In genomic region chr7:142876236-142876960, GRCh38 we compare ENCODE assay signal across 27 cellular contexts. TPM values are rescaled to one million over a fixed set of nuclear protein-coding genes. Genes with fewer than 3 reads are reported as not detected.
"Had no signal": no experiment of that assay in that cellular context is flagged by ENCODE, and none has a peak within 500 bp of the region (broad histone marks: within the 10 kb centered on the region; RNA-seq: fewer than 3 reads in every experiment).

No MANE protein-coding gene starts in this region.

- FAIRE-seq: endometrium, kidney had no signal

- H3K27me3 ChIP-seq: neutrophil, vagina had no signal

- H3K4me1 ChIP-seq: esophagus squamous epithelium, gastroesophageal sphincter, left ventricle myocardium inferior, sigmoid colon, tibial nerve, upper lobe of right lung, vagina had no signal

- DNase-seq: cortex of kidney; effector CD8-positive, alpha-beta T cell; esophagus squamous epithelium; foreskin fibroblast; immature natural killer cell; kidney; left cardiac atrium; left ventricle myocardium inferior; mesenchymal stem cell; naive B cell; sigmoid colon; stimulated activated CD4-positive, alpha-beta T cell treated with anti-CD3 and anti-CD28 coated beads, Interleukin-2, amount 100 ng/mL, for 24 hours; stimulated activated CD4-positive, alpha-beta T cell treated with anti-CD3 and anti-CD28 coated beads, Interleukin-4, amount 100 ng/mL, for 4 hours; stimulated activated naive CD4-positive, alpha-beta T cell treated with Interleukin-2 at 50 U/mL for 16 hours; upper lobe of right lung had no signal

- ATAC-seq: gastroesophageal sphincter, left cardiac atrium, upper lobe of right lung had no signal

- H3K9me3 ChIP-seq: esophagus squamous epithelium, gastroesophageal sphincter, left ventricle myocardium inferior, neutrophil, sigmoid colon, tibial nerve, upper lobe of right lung, vagina had no signal

- H3K4me3 ChIP-seq: dorsolateral prefrontal cortex, esophagus squamous epithelium, gastroesophageal sphincter, left ventricle myocardium inferior, lung, sigmoid colon, skin epidermis, tibial nerve, upper lobe of right lung, vagina had no signal

- H3K27ac ChIP-seq: epithelial cell of prostate, esophagus squamous epithelium, gastroesophageal sphincter, left ventricle myocardium inferior, neutrophil, sigmoid colon, skin epidermis, tibial nerve, upper lobe of right lung, vagina had no signal

- H3K36me3 ChIP-seq: gastroesophageal sphincter, left ventricle myocardium inferior, sigmoid colon, upper lobe of right lung had no signal

RNA-seq across cellular contexts. Expression of gene TRPV6, which starts 9.1 kb away (rescaled TPM):
- total RNA-seq: left ventricle myocardium inferior, osteoblast, pulmonary artery endothelial cell, sigmoid colon had no signal
- polyA plus RNA-seq: immature natural killer cell had no signal

RNA-seq across cellular contexts. Expression of gene TRPV5, which starts 57.1 kb away (rescaled TPM):
- total RNA-seq: esophagus squamous epithelium, left cardiac atrium, left ventricle myocardium inferior, lung, osteoblast, pulmonary artery endothelial cell, sigmoid colon, temporal lobe, upper lobe of right lung, vagina had no signal
- polyA plus RNA-seq: immature natural killer cell had no signal
